ENCODE assay signal across 8 cellular contexts in the genomic region with DNA sequence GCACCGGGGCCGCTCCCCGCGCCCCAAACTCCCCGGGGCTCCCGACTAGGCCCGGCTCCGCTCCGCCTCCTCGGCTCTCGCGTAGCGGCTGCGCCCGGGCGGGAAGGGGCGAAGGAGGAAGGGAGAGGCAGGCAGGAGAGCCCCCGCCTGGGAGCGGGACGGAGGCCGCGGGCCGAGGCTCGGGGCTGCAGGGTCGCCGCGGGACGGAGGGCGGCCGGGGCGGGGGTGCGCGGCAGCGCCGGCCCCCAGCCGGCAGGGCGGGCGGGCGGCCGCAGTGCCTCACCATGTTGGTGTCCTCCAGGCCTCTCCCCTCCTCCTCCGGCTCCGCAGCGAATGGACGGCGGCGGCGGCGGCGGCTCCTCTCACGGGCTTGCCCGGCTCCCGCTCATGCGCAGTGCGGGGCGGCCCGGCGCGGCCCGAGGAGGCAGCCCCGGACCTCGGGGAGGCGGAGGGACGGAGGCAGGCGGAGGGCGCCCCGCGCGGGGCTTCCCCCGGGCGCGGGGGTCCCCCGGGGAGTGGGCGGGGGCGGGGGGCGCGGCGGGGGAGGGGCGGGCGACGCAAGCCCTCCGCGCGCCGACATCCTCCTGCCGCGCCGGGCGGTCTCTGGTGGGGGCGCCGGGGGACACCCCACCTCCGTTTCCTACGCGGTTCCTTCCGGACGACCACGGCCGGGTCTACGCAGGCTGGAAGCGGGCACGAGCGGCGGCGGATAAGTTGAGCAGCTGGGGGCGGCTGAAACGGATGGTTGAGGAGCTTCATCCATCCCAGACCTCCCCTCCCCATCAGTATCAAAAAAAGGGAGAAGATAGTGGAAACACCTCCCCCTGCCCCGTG. TPM values are rescaled to one million over a fixed set of nuclear protein-coding genes. Genes with fewer than 3 reads are reported as not detected.
DNase-seq lines count a peak whose midpoint lies in the region; ATAC-seq and TF ChIP-seq lines count a peak whose summit lies in the region.

DCUN1D1 (minus strand) TSS at position 335 of the 834 bp plus-strand sequence; CDS start at position 286, 49 bp downstream.

- CTCF ChIA-PET in BJ (lab: Yijun Ruan, JAX) = no interaction called here

- no peaks in the 10 kb centered on the region for H3K9me3 ChIP-seq in left lung

- intact Hi-C loops in left lung (cut with DNase I) = no loop called here

- no peaks in the 10 kb centered on the region for H3K36me3 ChIP-seq in BJ (ENCODE audit: control insufficient read depth, insufficient read depth, low read length)
- no peaks in the 10 kb centered on the region for H3K36me3 ChIP-seq in left lung

- no peak for TF ChIP-seq CTCF in BJ (IDR thresholded peaks at IDR 0.05; ENCODE audit: insufficient read depth, low read depth, low read length)
- TF ChIP-seq CTCF in left lung (IDR thresholded peaks at IDR 0.05) = no peak

- peak; percentile 94 for ATAC-seq in HG03432 (IDR thresholded peaks at IDR 0.05; ENCODE audit: unreplicated experiment)
- peak; percentile 94 for ATAC-seq in left lung

- H3K27ac ChIP-seq in left lung = peak within 1 kb of the TSS; percentile 83 to 93

- DNase-seq in BJ (ENCODE audit: low read depth) (peak; percentile 11), GM19238 (ENCODE audit: insufficient read length, low spot score) (peak; percentile 96), NCI-H69 (lab: John Stamatoyannopoulos, UW) (peak; percentile 93), dedifferentiated amniotic fluid mesenchymal stem cell (ENCODE audit: extremely low spot score) (peak; percentile 77), left lung (peak; percentile 93 to 99)
- DNase-seq in activated CD4-positive, alpha-beta T cell treated with anti-CD3 and anti-CD28 coated beads, Interleukin-2, amount 50 U/mL, for 1 hour = peak; percentile 87
- DNase-seq in stimulated activated CD4-positive, alpha-beta T cell treated with anti-CD3 and anti-CD28 coated beads, Interleukin-2, amount 100 ng/mL, for 4 hours (ENCODE audit: low read depth) = peak; percentile 76

- POLR2A ChIA-PET in BJ (lab: Charles Lee) = no interaction called here

- no peaks in the 10 kb centered on the region for H3K27me3 ChIP-seq in BJ (ENCODE audit: control insufficient read depth, insufficient read depth, low read length)
- no peaks in the 10 kb centered on the region for H3K27me3 ChIP-seq in left lung

- H3K4me1 ChIP-seq in left lung = peaks cover 13 to 29% of the 10 kb centered on the region in 2 donors

- peak within 1 kb of the TSS; percentile 76 for H3K4me3 ChIP-seq in BJ (ENCODE audit: low read depth, low read length)
- H3K4me3 ChIP-seq in left lung = peak within 1 kb of the TSS; percentile 83 to 87

RNA-seq across cellular contexts. Expression of gene DCUN1D1, which starts in this region (rescaled TPM):
- polyA plus RNA-seq in BJ (2011; rRNA removed) = 6.1 and 28.1 TPM in 2 replicates
- polyA minus RNA-seq in BJ (2011; rRNA and poly(A)+ RNA removed) = 14.3 and 21.1 TPM in 2 replicates
- total RNA-seq in left lung = 10 to 100 TPM; 39.4 to 47.4 TPM

Comparison
In these comparisons a context has a peak if more than half of its experiments do, and no peak if none do; other contexts are left out.
1. Peak in every context shown above with its lines: DNase-seq, ATAC-seq, H3K4me3 ChIP-seq and H3K27ac ChIP-seq.
2. DNase-seq: peak in every context shown above with its lines; median percentile 96 in GM19238; 96 in left lung; 93 in NCI-H69; 87 in activated CD4-positive, alpha-beta T cell treated with anti-CD3 and anti-CD28 coated beads, Interleukin-2, amount 50 U/mL, for 1 hour; 77 in dedifferentiated amniotic fluid mesenchymal stem cell; 76 in stimulated activated CD4-positive, alpha-beta T cell treated with anti-CD3 and anti-CD28 coated beads, Interleukin-2, amount 100 ng/mL, for 4 hours; 11 in BJ.